ENCODE assay signal across 8 cellular contexts in genomic region chr3:194688207-194688711, GRCh38. TPM values are rescaled to one million over a fixed set of nuclear protein-coding genes. Genes with fewer than 3 reads are reported as not detected.
A peak's percentile ranks its signal among the peaks of the same experiment; 100 is the strongest.
DNase-seq lines count a peak whose midpoint lies in the region; ATAC-seq and TF ChIP-seq lines count a peak whose summit lies in the region.

No MANE protein-coding gene starts in this region.

- no peaks in the 10 kb centered on the region for H3K9me2 ChIP-seq in Loucy (replicated peaks; ENCODE audit: low read depth, low read length)

- peak overlapping the region; percentile 13 for H3K4me3 ChIP-seq in Loucy (ENCODE audit: low read length, poor library complexity, severe bottlenecking)
- H3K4me3 ChIP-seq in body of pancreas: no peak overlapping the region
- H3K4me3 ChIP-seq in liver (ENCODE audit: low read depth in 1 of 3, low read length in 3 of 3): peak overlapping the region in 2 of 3 donors; percentile 37 to 64
- peak overlapping the region in 1 of 3 donors; percentile 51 for H3K4me3 ChIP-seq in thyroid gland (replicated peaks in 1 of 3)

- peak overlapping the region; percentile 35 for H3K9ac ChIP-seq in Loucy (ENCODE audit: low read depth, low read length, poor library complexity, severe bottlenecking)
- no peak overlapping the region for H3K9ac ChIP-seq in liver (ENCODE audit: low read depth in 1 of 2, low read length in 2 of 2)

- TF ChIP-seq RAD21 in liver (IDR thresholded peaks at IDR 0.05): no peak

- H3K9me3 ChIP-seq in Loucy (ENCODE audit: insufficient read depth, low read depth, low read length) (no peaks in the 10 kb centered on the region), body of pancreas (no peaks in the 10 kb centered on the region), liver (ENCODE audit: control insufficient read depth in 4 of 4, low read length in 3 of 4) (no peaks in the 10 kb centered on the region), thyroid gland (no peaks in the 10 kb centered on the region)

- H3K27me3 ChIP-seq in Loucy (ENCODE audit: insufficient read depth, low read length, poor library complexity, severe bottlenecking) (no peaks in the 10 kb centered on the region), body of pancreas (peaks cover 0 to 13% of the 10 kb centered on the region in 2 donors), liver (ENCODE audit: control insufficient read depth in 4 of 4, insufficient read depth in 4 of 4, low read length in 3 of 4) (no peaks in the 10 kb centered on the region), thyroid gland (no peaks in the 10 kb centered on the region)

- TF ChIP-seq CTCF in GM13976 (IDR thresholded peaks at IDR 0.05; ENCODE audit: borderline replicate concordance, control extremely low read depth, extremely low read depth, insufficient read depth, missing control alignments) (no peak), Loucy (conservative IDR thresholded peaks at IDR 0.05; ENCODE audit: low read length) (no peak), body of pancreas (IDR thresholded peaks at IDR 0.05) (no peak), liver (IDR thresholded peaks at IDR 0.05; ENCODE audit: low read depth, low read length, missing input control) (no peak), thyroid gland (IDR thresholded peaks at IDR 0.05) (no peak)

- H3K4me1 ChIP-seq in Loucy (ENCODE audit: insufficient read depth, low read length, poor library complexity, severe bottlenecking) (peaks cover 40% of the 10 kb centered on the region), body of pancreas (peaks cover 29% of the 10 kb centered on the region), liver (ENCODE audit: control insufficient read depth in 4 of 4, insufficient read depth in 4 of 4, low read length in 3 of 4) (peaks cover 17 to 26% (median 19%) of the 10 kb centered on the region in 4 donors), thyroid gland (peaks cover 32 to 40% of the 10 kb centered on the region in 2 donors)

- DNase-seq in A172 (ENCODE audit: low spot score): peak; percentile 55
- DNase-seq in GM13976 (ENCODE audit: low spot score): peak; percentile 66
- peak; percentile 15 to 48 (median 34) for DNase-seq in body of pancreas
- DNase-seq in thyroid gland: peak; percentile 14 to 26
- no peak for DNase-seq in SHP77 treated with DMSO at 0.1 percent for 48 hours (lab: John Stamatoyannopoulos, UW)

- H4K20me1 ChIP-seq in Loucy (ENCODE audit: insufficient read depth, low read length, poor library complexity, severe bottlenecking): no peaks in the 10 kb centered on the region

- H2AFZ ChIP-seq in Loucy (ENCODE audit: low read length): no peak overlapping the region

- no peaks in the 10 kb centered on the region for H3K79me2 ChIP-seq in Loucy (ENCODE audit: insufficient read depth, low read length)

- ATAC-seq in body of pancreas (peak; percentile 24), HG02588 (IDR thresholded peaks at IDR 0.05; ENCODE audit: unreplicated experiment) (no peak)

- H3K36me3 ChIP-seq in Loucy (ENCODE audit: insufficient read depth, low read length): no peaks in the 10 kb centered on the region
- H3K36me3 ChIP-seq in body of pancreas (replicated peaks in 1 of 2; ENCODE audit: insufficient read depth in 1 of 2, low read depth in 2 of 2): no peaks in the 10 kb centered on the region
- H3K36me3 ChIP-seq in liver (ENCODE audit: control insufficient read depth in 4 of 4, insufficient read depth in 3 of 4, low read depth in 1 of 4, low read length in 3 of 4): no peaks in the 10 kb centered on the region
- H3K36me3 ChIP-seq in thyroid gland: no peaks in the 10 kb centered on the region

- intact Hi-C loops in body of pancreas (cut with DNase I): no loop called here
- intact Hi-C loops in thyroid gland (cut with DNase I): loop anchor here (10.0 kb wide), 1 partner anchor 297 kb away; no protein-coding TSS in a partner anchor

- WGBS in body of pancreas, 2 donors: 10 to 33% methylated on average over 11 to 13 of the region's 16 CpGs
- WGBS in liver: 22% methylated on average over 16 of the region's 16 CpGs
- 46 to 47% methylated on average over 12 to 16 of the region's 16 CpGs for WGBS in thyroid gland, 2 donors

- H3F3A ChIP-seq in Loucy (ENCODE audit: low read depth): no peaks in the 10 kb centered on the region

- in situ Hi-C loops in GM13976 (cut with MboI; ENCODE audit: low sequenced_read_pairs, unreplicated experiment): loop anchor here (10.0 to 25.0 kb wide), 3 partner anchors 417 to 849 kb away; partner anchors contain the start of gene PPP1R2

- TF ChIP-seq POLR2A in body of pancreas (IDR thresholded peaks at IDR 0.05): peak in 1 of 3 donors; percentile 10
- no peak for TF ChIP-seq POLR2A in thyroid gland (IDR thresholded peaks at IDR 0.05)

- H3K4me2 ChIP-seq in Loucy (ENCODE audit: low read depth, low read length, poor library complexity, severe bottlenecking): peak overlapping the region; percentile 47

- H3K27ac ChIP-seq in body of pancreas (peak overlapping the region; percentile 22 to 63 (median 42)), liver (ENCODE audit: low read depth in 1 of 2, low read length in 2 of 2) (peak overlapping the region; percentile 27 to 67), thyroid gland (peak overlapping the region; percentile 49 to 76 (median 64))

TF ChIP-seq in liver, 16 proteins besides CTCF, POLR2A, EP300 and RAD21 (continues in another document):
- TF ChIP-seq JUND (IDR thresholded peaks at IDR 0.05): no peak
- no peak for TF ChIP-seq EGR1 (IDR thresholded peaks at IDR 0.05; ENCODE audit: low read depth in 2 of 2)
- TF ChIP-seq RXRA (IDR thresholded peaks at IDR 0.05): no peak
- TF ChIP-seq FOXA1 (IDR thresholded peaks at IDR 0.05): no peak
- TF ChIP-seq FOXA2 (IDR thresholded peaks at IDR 0.05): no peak
- no peak for TF ChIP-seq HNF4A (conservative IDR thresholded peaks at IDR 0.05)
- no peak for TF ChIP-seq SP1 (IDR thresholded peaks at IDR 0.05)
- no peak for TF ChIP-seq NR2F2 (IDR thresholded peaks at IDR 0.05)
- no peak for TF ChIP-seq GABPA (IDR thresholded peaks at IDR 0.05 in 1 of 2, conservative IDR thresholded peaks at IDR 0.05 in 1 of 2)
- TF ChIP-seq ATF3 (IDR thresholded peaks at IDR 0.05): no peak
- TF ChIP-seq MAX (IDR thresholded peaks at IDR 0.05): no peak
- no peak for TF ChIP-seq TAF1 (conservative IDR thresholded peaks at IDR 0.05)
- TF ChIP-seq ZBTB33 (IDR thresholded peaks at IDR 0.05): no peak
- TF ChIP-seq REST (IDR thresholded peaks at IDR 0.05): no peak

RNA-seq across cellular contexts. Expression of gene FAM43A, which starts 2.6 kb away (rescaled TPM):
- 8.2 and 10.4 TPM in 2 replicates for total RNA-seq in A172 (2014; rRNA removed; shearing (Covaris generic))
- 1 to 10 TPM; 5.2 to 5.3 TPM for total RNA-seq in body of pancreas
- total RNA-seq in liver: 1 to 10 TPM; 3.0 to 3.7 TPM
- 1 to 10 TPM in 1 of 2 donors, under 1 TPM in 1; 0.83 to 4.9 TPM for polyA plus RNA-seq in liver
- 10 to 100 TPM; 16.8 to 33.9 (median 22.4) TPM for total RNA-seq in thyroid gland

RNA-seq across cellular contexts. Expression of gene LSG1, which starts 16.3 kb away (rescaled TPM):
- 55.1 and 72.7 TPM in 2 replicates for total RNA-seq in A172 (2014; rRNA removed; shearing (Covaris generic))
- total RNA-seq in body of pancreas: 10 to 100 TPM; 30.1 to 36.9 TPM
- 10 to 100 TPM; 21.3 to 38.5 TPM for total RNA-seq in liver
- 10 to 100 TPM; 13.6 to 22.8 TPM for polyA plus RNA-seq in liver
- 10 to 100 TPM; 34.8 to 60.3 (median 49.7) TPM for total RNA-seq in thyroid gland

RNA-seq across cellular contexts. Expression of gene TMEM44, which starts 55.0 kb away (rescaled TPM):
- 14.2 and 15.4 TPM in 2 replicates for total RNA-seq in A172 (2014; rRNA removed; shearing (Covaris generic))
- total RNA-seq in body of pancreas (1 to 10 TPM; 1.8 to 9.6 TPM), liver (1 to 10 TPM; 3.4 to 5.0 TPM), thyroid gland (10 to 100 TPM in 2 of 4 donors, 1 to 10 TPM in 2; 6.3 to 11.0 (median 9.7) TPM)
- polyA plus RNA-seq in liver: 1 to 10 TPM; 1.8 to 3.0 TPM

Comparison
In these comparisons a context has a peak if more than half of its experiments do, and no peak if none do; other contexts are left out.
1. H3K4me3 ChIP-seq: peak in Loucy (single experiment) and liver (2 of 3); none in body of pancreas (0 of 2).
2. Peak in every context shown above with its lines, with median percentiles within 50 percentile points of each other: H3K27ac ChIP-seq.